ENCODE assay signal across 8 cellular contexts in genomic region chr5:40689442-40689841, GRCh38. TPM values are rescaled to one million over a fixed set of nuclear protein-coding genes. Genes with fewer than 3 reads are reported as not detected.
A peak's percentile ranks its signal among the peaks of the same experiment; 100 is the strongest.
DNase-seq lines count a peak whose midpoint lies in the region; ATAC-seq, FAIRE-seq and TF ChIP-seq lines count a peak whose summit lies in the region.

No MANE protein-coding gene starts in this region.

- H3K36me3 Mint-ChIP-seq in T-helper 17 cell (ENCODE audit: low read depth), result peaks cover 7% of the 10 kb centered on the region

- DNase-seq in activated T-cell treated with anti-CD3 and anti-CD28 coated beads for 24 hours (ENCODE audit: low read depth), result peak; percentile 42
- no peak for DNase-seq in activated T-cell treated with anti-CD3 and anti-CD28 coated beads for 4 hours
- DNase-seq in T-helper 17 cell, result no peak
- DNase-seq in fibroblast of peridontal ligament (ENCODE audit: extremely low read depth), result peak; percentile 97
- peak; percentile 84 for DNase-seq in small intestine
- no peak for DNase-seq in esophagus squamous epithelium (lab: John Stamatoyannopoulos, UW)
- no peak for DNase-seq in NCI-H82 (lab: John Stamatoyannopoulos, UW)

- intact Hi-C loops in esophagus squamous epithelium (cut with DNase I), result loop anchor here (5.0 kb wide), 1 partner anchor 972 kb away; no protein-coding TSS in a partner anchor

- ATAC-seq in HG03139 (IDR thresholded peaks at IDR 0.05; ENCODE audit: unreplicated experiment), result peak; percentile 54
- ATAC-seq in T-helper 17 cell, result peak; percentile 18

- 1 to 13% (median 4%) methylated on average over 3 of the region's 3 CpGs for WGBS in small intestine, 3 donors
- 7% methylated on average over 3 of the region's 3 CpGs for WGBS in esophagus squamous epithelium, 2 donors

- TF ChIP-seq CTCF in esophagus squamous epithelium (IDR thresholded peaks at IDR 0.05), result no peak

- H3K27ac Mint-ChIP-seq in T-helper 17 cell, result peak overlapping the region; percentile 98

- H3K27me3 Mint-ChIP-seq in T-helper 17 cell, result no peaks in the 10 kb centered on the region

- no peaks in the 10 kb centered on the region for H3K4me1 ChIP-seq in small intestine (ENCODE audit: control insufficient read depth in 2 of 2, insufficient read depth in 1 of 2, low read depth in 1 of 2, low read length in 1 of 2)
- H3K4me1 ChIP-seq in esophagus squamous epithelium, result peaks cover 0 to 57% (median 6%) of the 10 kb centered on the region in 3 donors

- H3K9me3 ChIP-seq in T-helper 17 cell (ENCODE audit: control insufficient read depth, low read length, poor library complexity, severe bottlenecking) (no peaks in the 10 kb centered on the region), small intestine (ENCODE audit: control insufficient read depth, low read depth) (no peaks in the 10 kb centered on the region), esophagus squamous epithelium (no peaks in the 10 kb centered on the region)

- peak overlapping the region; percentile 47 for H3K4me3 Mint-ChIP-seq in T-helper 17 cell

- H3K27me3 ChIP-seq in small intestine (ENCODE audit: control insufficient read depth in 2 of 2, insufficient read depth in 2 of 2, low read length in 2 of 2) (no peaks in the 10 kb centered on the region), esophagus squamous epithelium (no peaks in the 10 kb centered on the region)

- no peak overlapping the region for H3K27ac ChIP-seq in small intestine (ENCODE audit: low read depth in 1 of 2, low read length in 1 of 2)
- H3K27ac ChIP-seq in esophagus squamous epithelium, result peak overlapping the region in 1 of 4 donors; percentile 33

- H3K36me3 ChIP-seq in small intestine (ENCODE audit: control insufficient read depth in 2 of 2, insufficient read depth in 2 of 2, low read length in 2 of 2), result peaks cover 10 to 21% of the 10 kb centered on the region in 2 donors
- peaks cover 0 to 32% (median 0%) of the 10 kb centered on the region in 3 donors for H3K36me3 ChIP-seq in esophagus squamous epithelium

- H3K4me3 ChIP-seq in small intestine (ENCODE audit: low read depth in 1 of 2, low read length in 2 of 2), result no peak overlapping the region
- H3K4me3 ChIP-seq in esophagus squamous epithelium, result no peak overlapping the region

- no peak for TF ChIP-seq POLR2A in esophagus squamous epithelium (IDR thresholded peaks at IDR 0.05)

- peaks cover 52% of the 10 kb centered on the region for H3K4me1 Mint-ChIP-seq in T-helper 17 cell

- peak; percentile 92 for FAIRE-seq in small intestine (lab: Jason Lieb, UNC)

RNA-seq across cellular contexts. Expression of gene PTGER4, which starts 9.7 kb away (rescaled TPM):
- total RNA-seq in T-helper 17 cell, result 100 to 1,000 TPM; 314 to 339 TPM
- polyA plus RNA-seq in small intestine, result 10 to 100 TPM; 17.2 to 29.7 (median 21.1) TPM
- total RNA-seq in esophagus squamous epithelium, result 10 to 100 TPM in 2 of 4 donors, 1 to 10 TPM in 2; 7.1 to 21.9 (median 11.6) TPM

Comparison
In these comparisons a context has a peak if more than half of its experiments do, and no peak if none do; other contexts are left out.
1. DNase-seq: peak in activated T-cell treated with anti-CD3 and anti-CD28 coated beads for 24 hours (single experiment), fibroblast of peridontal ligament (single experiment) and small intestine (single experiment); none in activated T-cell treated with anti-CD3 and anti-CD28 coated beads for 4 hours (single experiment), T-helper 17 cell (0 of 3), esophagus squamous epithelium (single experiment) and NCI-H82 (single experiment).
2. RNA of gene PTGER4, which starts 9.7 kb away (total RNA-seq): 314 to 339 TPM in T-helper 17 cell; 7.1 to 21.9 TPM in esophagus squamous epithelium; every median in the first group is over 10 times any median in the second.